Comparison of ENCODE assay signal across 24 cellular contexts in the genomic region with DNA sequence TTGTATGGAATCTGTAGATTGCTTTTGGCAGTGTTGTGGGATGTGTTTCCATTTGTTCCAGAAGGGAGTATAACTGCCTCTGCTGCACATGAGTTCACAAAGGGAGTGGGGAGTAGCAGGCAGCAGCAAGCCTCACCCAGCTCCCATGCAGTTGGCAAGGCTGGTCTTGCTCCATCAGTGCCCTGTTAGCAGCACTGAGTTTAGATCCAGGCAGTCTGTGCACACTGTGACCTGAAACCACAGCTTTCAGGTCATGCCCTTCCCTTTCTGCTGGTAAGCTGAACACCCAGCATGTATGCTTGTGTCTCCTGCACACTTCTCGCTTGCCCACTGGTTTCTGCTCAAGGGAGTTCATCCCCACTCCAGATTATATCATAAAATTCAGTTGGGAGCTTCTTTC. TPM values are rescaled to one million over a fixed set of nuclear protein-coding genes. Genes with fewer than 3 reads are reported as not detected.
DNase-seq lines count a peak whose midpoint lies in the region; ATAC-seq and TF ChIP-seq lines count a peak whose summit lies in the region.
"Had no signal": no experiment of that assay in that cellular context is flagged by ENCODE, and none has a peak within 500 bp of the region (broad histone marks: within the 10 kb centered on the region; RNA-seq: fewer than 3 reads in every experiment).

No MANE protein-coding gene starts in this region.

- peak overlapping the region; percentile 3 for H3K23ac ChIP-seq in trophoblast cell (ENCODE audit: low read length)

- H3K9me3 ChIP-seq in HCT116 (ENCODE audit: control insufficient read depth in 1 of 2, insufficient read depth in 1 of 2, low read depth in 1 of 2, low read length in 2 of 2) (no peaks in the 10 kb centered on the region), esophagus (ENCODE audit: control insufficient read depth in 2 of 2, insufficient read depth in 1 of 2, low read depth in 1 of 2, low read length in 1 of 2) (no peaks in the 10 kb centered on the region), trophoblast cell (ENCODE audit: insufficient read depth, low read depth, low read length) (no peaks in the 10 kb centered on the region), left ventricle myocardium inferior (replicated peaks) (no peaks in the 10 kb centered on the region)
- H3K9me3 ChIP-seq: SK-N-SH, suprapubic skin, vagina had no signal

- H2AK5ac ChIP-seq in trophoblast cell (ENCODE audit: low read length): no peak overlapping the region

- H3K36me3 ChIP-seq in HCT116 (ENCODE audit: control insufficient read depth in 1 of 2, insufficient read depth in 2 of 2, low read length in 2 of 2) (no peaks in the 10 kb centered on the region), esophagus (ENCODE audit: control insufficient read depth in 2 of 2, insufficient read depth in 2 of 2, low read length in 1 of 2) (no peaks in the 10 kb centered on the region), trophoblast cell (ENCODE audit: control insufficient read depth in 1 of 2, insufficient read depth in 2 of 2, low read length in 2 of 2) (no peaks in the 10 kb centered on the region), left ventricle myocardium inferior (no peaks in the 10 kb centered on the region)
- H3K36me3 ChIP-seq: suprapubic skin, vagina, WERI-Rb-1 had no signal

- H3K4me2 ChIP-seq in HCT116 (ENCODE audit: low read length) (no peak overlapping the region), trophoblast cell (ENCODE audit: low read length) (no peak overlapping the region)
- H3K4me2 ChIP-seq: SK-N-SH had no signal

- H3K27me3 ChIP-seq in HCT116 (ENCODE audit: insufficient read depth, low read length) (no peaks in the 10 kb centered on the region), esophagus (ENCODE audit: control insufficient read depth in 1 of 2, insufficient read depth in 2 of 2, low read length in 2 of 2) (no peaks in the 10 kb centered on the region), trophoblast cell (ENCODE audit: insufficient read depth, low read length) (no peaks in the 10 kb centered on the region), left ventricle myocardium inferior (ENCODE audit: low read depth) (no peaks in the 10 kb centered on the region)
- H3K27me3 ChIP-seq: suprapubic skin, vagina had no signal

- CTCF ChIA-PET in HCT116 (lab: Charles Lee): no interaction called here

- no peak for DNase-seq in HCT116 (ENCODE audit: low read depth, low spot score)
- DNase-seq in M059J (ENCODE audit: low read depth): peak; percentile 24
- no peak for DNase-seq in trophoblast cell
- no peak for DNase-seq in iPS-NIHi7 (ENCODE audit: extremely low spot score)
- DNase-seq in left ventricle myocardium inferior: no peak
- DNase-seq: activated CD4-positive, alpha-beta T cell treated with anti-CD3 and anti-CD28 coated beads, Interleukin-2, amount 50 U/mL, for 1 hour; activated CD8-positive, alpha-beta memory T cell treated with anti-CD3 and anti-CD28 coated beads, Interleukin-2, amount 10 ng/mL, durations not matched to agents 7 days and 5 days; aorta; NCI-H1092 treated with DMSO at 0.1 percent for 48 hours; NCI-H187 treated with DMSO at 0.1 percent for 48 hours; NCI-H526 treated with DMSO at 0.1 percent for 48 hours; nucleus accumbens; retina; SK-N-SH; stimulated activated CD4-positive, alpha-beta T cell treated with anti-CD3 and anti-CD28 coated beads, Interleukin-4, amount 100 ng/mL, for 24 hours; stimulated activated naive B cell treated with anti-CD40 and anti-IgM and Interleukin-4, amounts not matched to agents 10 μg/mL and 1 μg/mL and 100 μg/mL, for 72 hours; WERI-Rb-1 had no signal

- H4K20me1 ChIP-seq in HCT116 (ENCODE audit: insufficient read depth): no peaks in the 10 kb centered on the region

- no peak overlapping the region for H2BK120ac ChIP-seq in trophoblast cell (ENCODE audit: insufficient read depth, low read length, poor library complexity)

- ATAC-seq in HCT116 (no peak), HG03354 (IDR thresholded peaks at IDR 0.05; ENCODE audit: poor library complexity, severe bottlenecking, unreplicated experiment) (no peak)
- ATAC-seq: activated CD8-positive, alpha-beta memory T cell treated with anti-CD3 and anti-CD28 coated beads, Interleukin-2, amount 10 ng/mL, durations not matched to agents 7 days and 5 days; activated naive CD4-positive, alpha-beta T cell treated with anti-CD3 and anti-CD28 coated beads, Interleukin-2, amount 50 U/mL, for 72 hours; K562; stimulated activated naive B cell treated with anti-CD40 and anti-IgM and Interleukin-4, amounts not matched to agents 10 μg/mL and 1 μg/mL and 100 μg/mL, for 72 hours had no signal

- H3K4me1 ChIP-seq in HCT116 (ENCODE audit: control insufficient read depth in 1 of 2, insufficient read depth in 2 of 2, low read length in 2 of 2) (peaks cover 10 to 38% of the 10 kb centered on the region in 2 experiments; a peak in 3 of 4 replicates), esophagus (ENCODE audit: control insufficient read depth in 2 of 2, insufficient read depth in 2 of 2, low read length in 1 of 2) (peaks cover 0 to 12% of the 10 kb centered on the region in 2 donors), trophoblast cell (ENCODE audit: control insufficient read depth in 1 of 2, insufficient read depth in 2 of 2, low read length in 2 of 2) (peaks cover 2% of the 10 kb centered on the region in 2 experiments), left ventricle myocardium inferior (peaks cover 20% of the 10 kb centered on the region)

- no peak for TF ChIP-seq CTCF in HCT116 (IDR thresholded peaks at IDR 0.05 in 2 of 3, conservative IDR thresholded peaks at IDR 0.05 in 1 of 3; ENCODE audit: borderline replicate concordance in 1 of 3, insufficient read depth in 1 of 3, low read depth in 2 of 3, low read length in 2 of 3)
- no peak for TF ChIP-seq CTCF in left ventricle myocardium inferior (IDR thresholded peaks at IDR 0.05; ENCODE audit: borderline replicate concordance)

- RAD21 ChIA-PET in HCT116 (lab: Charles Lee; ENCODE audit: low non-redundant PET in 1 of 2, low total read pairs in 2 of 2, uncharacterized antibody in 2 of 2, unreplicated experiment in 2 of 2): no interaction called here

- no peak overlapping the region for H2BK12ac ChIP-seq in trophoblast cell (ENCODE audit: low read length)

- no peak overlapping the region for H3K18ac ChIP-seq in trophoblast cell (ENCODE audit: low read length)

- WGBS in esophagus, 2 donors: 89 to 100% methylated on average over 1 of the region's 1 CpG
- no CpG with 5 or more reads among the region's 1 CpG for WGBS in trophoblast cell (ENCODE audit: extremely low coverage, insufficient coverage, insufficient read length)

- POLR2A ChIA-PET in HCT116 (lab: Charles Lee): no interaction called here

- no peaks in the 10 kb centered on the region for H3K9me2 ChIP-seq in HCT116 (ENCODE audit: insufficient read depth)
- H3K9me2 ChIP-seq: SK-N-SH had no signal

- no peak overlapping the region for H3K9ac ChIP-seq in HCT116 (ENCODE audit: low read length)
- no peak overlapping the region for H3K9ac ChIP-seq in trophoblast cell (ENCODE audit: low read length)
- H3K9ac ChIP-seq: SK-N-SH had no signal

- no peak for TF ChIP-seq RAD21 in HCT116 (IDR thresholded peaks at IDR 0.05; ENCODE audit: low read depth)

- no peak overlapping the region for H4K8ac ChIP-seq in trophoblast cell (ENCODE audit: low read depth, low read length)

- H2AFZ ChIP-seq in HCT116 (ENCODE audit: low read depth, low read length, poor library complexity, severe bottlenecking): peak overlapping the region; percentile 48
- no peak overlapping the region for H2AFZ ChIP-seq in trophoblast cell (ENCODE audit: insufficient read depth, low read length, poor library complexity)

- H3K27ac ChIP-seq in HCT116 (ENCODE audit: low read depth, low read length) (no peak overlapping the region), esophagus (ENCODE audit: low read depth in 2 of 2, low read length in 1 of 2) (peak overlapping the region; percentile 40 to 51), trophoblast cell (ENCODE audit: low read depth, low read length) (no peak overlapping the region), left ventricle myocardium inferior (replicated peaks) (no peak overlapping the region)
- H3K27ac ChIP-seq: C4-2B, suprapubic skin, vagina, WERI-Rb-1 had no signal

- intact Hi-C loops in HCT116 (cut with micrococcal nuclease) (no loop called here), left ventricle myocardium inferior (cut with micrococcal nuclease) (no loop called here)

- peaks cover 13% of the 10 kb centered on the region for H3K79me1 ChIP-seq in trophoblast cell (ENCODE audit: low read length)

- H3K14ac ChIP-seq in trophoblast cell (ENCODE audit: low read length): no peak overlapping the region

- no peak overlapping the region for H3K4ac ChIP-seq in trophoblast cell (ENCODE audit: low read depth, low read length)

- no peaks in the 10 kb centered on the region for H3K79me2 ChIP-seq in HCT116 (ENCODE audit: insufficient read depth, low read length)
- peaks cover 8% of the 10 kb centered on the region for H3K79me2 ChIP-seq in trophoblast cell (ENCODE audit: control insufficient read depth, insufficient read depth, low read length, poor library complexity)

- no peak overlapping the region for H2BK5ac ChIP-seq in trophoblast cell (ENCODE audit: low read depth, low read length, poor library complexity)

- BruUV-seq in HCT116 (replicated peaks; lab: Mats Ljungman, UMichigan): no TSS peak

- no peak overlapping the region for H4K12ac ChIP-seq in trophoblast cell (ENCODE audit: low read depth, low read length)

- TF ChIP-seq POLR2A in HCT116 (IDR thresholded peaks at IDR 0.05; ENCODE audit: borderline replicate concordance, extremely low read depth, insufficient read depth, insufficient read length): no peak

- no peak overlapping the region for H4K91ac ChIP-seq in trophoblast cell (ENCODE audit: low read depth, low read length)

- H3K4me3 ChIP-seq in HCT116 (replicated peaks in 1 of 2; ENCODE audit: low read depth in 1 of 2, low read length in 2 of 2): no peak overlapping the region
- H3K4me3 ChIP-seq in esophagus (ENCODE audit: low read depth in 1 of 2, low read length in 2 of 2): no peak overlapping the region
- no peak overlapping the region for H3K4me3 ChIP-seq in trophoblast cell (ENCODE audit: low read depth, low read length)
- no peak overlapping the region for H3K4me3 ChIP-seq in left ventricle myocardium inferior
- H3K4me3 ChIP-seq: K562, suprapubic skin, vagina had no signal

TF ChIP-seq in HCT116, 20 proteins besides CTCF, POLR2A, EP300 and RAD21 (continues in another document):
- TF ChIP-seq ZNF274 (IDR thresholded peaks at IDR 0.05; ENCODE audit: low read depth, low read length): no peak
- no peak for TF ChIP-seq FOSL1 (IDR thresholded peaks at IDR 0.05; ENCODE audit: low read depth)
- TF ChIP-seq TCF7L2 (IDR thresholded peaks at IDR 0.05; ENCODE audit: borderline replicate concordance, extremely low read depth, insufficient read depth, insufficient read length): no peak
- TF ChIP-seq POLR2AphosphoS5 (IDR thresholded peaks at IDR 0.05; ENCODE audit: low read depth, low read length): no peak
- no peak for TF ChIP-seq JUND (IDR thresholded peaks at IDR 0.05)
- TF ChIP-seq SP1 (IDR thresholded peaks at IDR 0.05; ENCODE audit: low read depth): no peak
- TF ChIP-seq ELF1 (IDR thresholded peaks at IDR 0.05; ENCODE audit: borderline replicate concordance, low read depth): no peak

RNA-seq across cellular contexts. Expression of a gene that starts 3.7 kb away (rescaled TPM):
- total RNA-seq in HCT116 (2021; ENCODE audit: unreplicated experiment): 40.6 TPM
- 23.4 TPM in 2 replicates for polyA plus RNA-seq in HCT116 (2012)
- total RNA-seq in M059J (2014; rRNA removed; shearing (Covaris generic)): 126 and 173 TPM in 2 replicates
- 100 to 1,000 TPM; 174 to 326 TPM for polyA plus RNA-seq in esophagus
- 329 and 350 TPM in 2 replicates for polyA plus RNA-seq in trophoblast cell (2013)
- total RNA-seq in left ventricle myocardium inferior: 101 TPM

Comparison
In these comparisons a context has a peak if more than half of its experiments do, and no peak if none do; other contexts are left out.
1. H3K27ac ChIP-seq: peak in esophagus (2 of 2); none in HCT116 (single experiment), trophoblast cell (single experiment) and left ventricle myocardium inferior (single experiment).